Comparison of ENCODE assay signal across 29 cellular contexts in the genomic region with DNA sequence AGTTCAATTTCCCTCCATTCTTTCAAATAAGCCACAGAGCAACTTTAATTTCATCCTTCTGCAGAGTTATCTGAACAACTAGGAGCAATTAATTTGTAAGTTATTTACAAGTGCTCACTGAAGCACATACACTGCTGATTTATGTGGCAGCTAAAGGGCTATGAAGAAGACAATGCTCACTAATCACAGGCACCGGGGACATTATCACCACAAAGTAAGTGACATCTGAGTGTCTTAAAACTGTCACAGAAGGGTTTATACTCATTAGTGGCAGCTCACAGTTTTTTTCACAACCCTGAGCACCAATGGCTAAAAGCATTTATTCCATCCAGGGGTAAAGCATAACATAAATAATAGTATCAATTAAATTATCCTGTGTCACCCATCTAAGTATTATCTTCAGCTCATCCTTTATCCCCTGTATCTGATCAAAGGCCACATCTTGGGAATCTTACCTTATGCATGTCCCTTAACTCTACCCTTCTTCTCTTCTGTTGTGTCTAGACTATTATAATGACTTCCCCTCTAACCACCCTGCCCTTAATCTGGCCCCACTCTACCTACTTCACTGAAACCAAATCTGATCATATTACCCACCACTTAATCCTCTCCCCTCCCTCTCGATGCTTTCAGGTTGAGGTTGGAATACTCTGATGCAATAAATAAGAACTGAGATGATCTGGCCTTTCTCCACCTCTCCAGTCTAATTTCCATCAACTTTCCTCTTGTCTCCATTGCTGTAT.
"Had no signal": no experiment of that assay in that cellular context is flagged by ENCODE, and none has a peak within 500 bp of the region (broad histone marks: within the 10 kb centered on the region; RNA-seq: fewer than 3 reads in every experiment).

No MANE protein-coding gene starts in this region.

- H3K9me3 ChIP-seq: neutrophil, ovary, suprapubic skin, thyroid gland had no signal

- H3K4me1 ChIP-seq: foreskin keratinocyte, spleen, suprapubic skin, thyroid gland had no signal

- H3K79me2 ChIP-seq: hepatocyte had no signal

- H3K36me3 Mint-ChIP-seq: stimulated activated naive B cell treated with anti-CD40 and anti-IgM and Interleukin-4, amounts not matched to agents 10 μg/mL and 1 μg/mL and 100 μg/mL, for 72 hours had no signal

- H3K4me3 Mint-ChIP-seq: endodermal cell; naive B cell; nephron; stimulated activated naive B cell treated with anti-CD40 and anti-IgM and Interleukin-4, amounts not matched to agents 10 μg/mL and 1 μg/mL and 100 μg/mL, for 72 hours; type B pancreatic cell had no signal

- H3K4me3 ChIP-seq: coronary artery, hepatocyte, lung, ovary, spleen, suprapubic skin, thyroid gland had no signal

- H3K4me1 Mint-ChIP-seq: endodermal cell; naive B cell; nephron; stimulated activated naive B cell treated with anti-CD40 and anti-IgM and Interleukin-4, amounts not matched to agents 10 μg/mL and 1 μg/mL and 100 μg/mL, for 72 hours had no signal

- H3K27ac ChIP-seq: coronary artery, foreskin keratinocyte, hepatocyte, neutrophil, ovary, spleen, suprapubic skin, thyroid gland had no signal

- H3K4me2 ChIP-seq: hepatocyte had no signal

- H3K27me3 ChIP-seq: foreskin keratinocyte, hepatocyte, neutrophil, ovary, spleen, suprapubic skin, thyroid gland had no signal

- ATAC-seq: foreskin keratinocyte; left cardiac atrium; left ventricle myocardium superior; sciatic nerve; stimulated activated naive B cell treated with anti-CD40 and anti-IgM and Interleukin-4, amounts not matched to agents 10 μg/mL and 1 μg/mL and 100 μg/mL, for 72 hours had no signal

- H2AFZ ChIP-seq: hepatocyte had no signal

- H3K27me3 Mint-ChIP-seq: progenitor cell of endocrine pancreas; stimulated activated naive B cell treated with anti-CD40 and anti-IgM and Interleukin-4, amounts not matched to agents 10 μg/mL and 1 μg/mL and 100 μg/mL, for 72 hours; type B pancreatic cell had no signal

- H3K36me3 ChIP-seq: neutrophil, ovary, spleen, suprapubic skin, thyroid gland had no signal

- FAIRE-seq: endothelial cell of umbilical vein, kidney, urothelium cell line had no signal

- DNase-seq: effector CD4-positive, alpha-beta T cell; endodermal cell; erythroblast; foreskin keratinocyte; head of caudate nucleus; kidney; left cardiac atrium; left ventricle myocardium superior; mesendoderm; naive B cell; ovary; retina; spleen; stimulated activated CD4-positive, alpha-beta T cell treated with anti-CD3 and anti-CD28 coated beads, Interleukin-15, amount 100 ng/mL, for 24 hours; stimulated activated CD4-positive, alpha-beta T cell treated with anti-CD3 and anti-CD28 coated beads, Interleukin-1b, Interleukin-23, amount 100 ng/mL, for 48 hours; stimulated activated CD4-positive, alpha-beta T cell treated with anti-CD3 and anti-CD28 coated beads, Interleukin-4, amount 100 ng/mL, for 4 hours; stimulated activated naive B cell treated with anti-CD40 and anti-IgM and Interleukin-4, amounts not matched to agents 10 μg/mL and 1 μg/mL and 100 μg/mL, for 72 hours; thyroid gland had no signal

- H3K27ac Mint-ChIP-seq: endodermal cell; naive B cell; nephron; progenitor cell of endocrine pancreas; stimulated activated naive B cell treated with anti-CD40 and anti-IgM and Interleukin-4, amounts not matched to agents 10 μg/mL and 1 μg/mL and 100 μg/mL, for 72 hours; type B pancreatic cell had no signal
